Comparison of ENCODE assay signal across 8 cellular contexts in the genomic region with DNA sequence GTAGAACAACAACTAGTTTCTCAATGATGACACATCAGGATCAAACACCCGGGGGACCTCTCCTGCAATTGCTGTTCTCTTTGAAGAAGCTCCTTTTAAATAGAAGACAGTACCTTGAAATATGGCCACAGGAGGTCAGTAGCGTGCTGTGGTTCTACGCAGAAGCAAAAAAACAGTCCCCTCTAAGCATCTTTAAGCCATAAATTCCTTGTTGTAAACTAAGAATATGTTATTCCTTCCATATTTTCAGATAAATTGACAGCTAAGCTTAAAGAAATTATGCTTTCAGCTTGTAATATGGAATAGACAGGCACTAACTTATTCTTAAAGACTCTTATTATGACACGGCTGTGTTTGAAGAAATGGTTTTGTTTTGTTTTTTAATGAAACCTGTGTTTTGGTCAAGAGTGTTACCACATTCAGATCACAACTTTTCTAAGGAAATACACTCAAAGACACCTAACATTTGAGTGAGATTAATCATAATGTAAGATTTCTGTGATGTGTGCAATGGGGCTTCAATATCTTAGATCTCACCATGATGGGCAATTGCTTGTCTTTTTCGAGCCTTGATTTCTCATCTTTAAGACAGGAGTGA. TPM values are rescaled to one million over a fixed set of nuclear protein-coding genes. Genes with fewer than 3 reads are reported as not detected.
A peak's percentile ranks its signal among the peaks of the same experiment; 100 is the strongest.
DNase-seq lines count a peak whose midpoint lies in the region; ATAC-seq, FAIRE-seq and TF ChIP-seq lines count a peak whose summit lies in the region.

No MANE protein-coding gene starts in this region.

- H3K4me3 ChIP-seq in GM12875 (ENCODE audit: low read depth, low read length), result no peak overlapping the region
- no peak overlapping the region for H3K4me3 ChIP-seq in SJSA1

- H3K27ac Mint-ChIP-seq in progenitor cell of endocrine pancreas, result no peak overlapping the region

- DNase-seq in Kasumi-1 (lab: John Stamatoyannopoulos, UW) (peak; percentile 84 to 93), SJSA1 (ENCODE audit: low read depth in 1 of 2, low spot score in 2 of 2) (peak; percentile 53 to 56), head of caudate nucleus (peak in 37 of 42 donors; percentile 25 to 82 (median 62)), progenitor cell of endocrine pancreas (ENCODE audit: low spot score, unreplicated experiment) (no peak)
- DNase-seq in activated naive CD4-positive, alpha-beta T cell treated with anti-CD3 and anti-CD28 coated beads, Interleukin-2, amount 50 U/mL, for 16 hours, result peak; percentile 44

- H3K27me3 ChIP-seq in SJSA1 (replicated peaks), result no peaks in the 10 kb centered on the region

- no peaks in the 10 kb centered on the region for H3K36me3 ChIP-seq in SJSA1

- intact Hi-C loops in head of caudate nucleus (cut with DNase I), result loop anchor here (5.0 to 10.0 kb wide), 2 partner anchors 110 to 553 kb away; no protein-coding TSS in a partner anchor

- no peaks in the 10 kb centered on the region for H3K4me1 ChIP-seq in SJSA1 (replicated peaks)

- TF ChIP-seq CTCF in GM12875 (IDR thresholded peaks at IDR 0.05; ENCODE audit: borderline replicate concordance, insufficient read depth, low read depth, low read length) (peak; percentile 55; the same call in 1 of the 2 replicates), progenitor cell of endocrine pancreas (IDR thresholded peaks at IDR 0.05; ENCODE audit: unreplicated experiment) (peak; percentile 79)

- no peaks in the 10 kb centered on the region for H3K9me3 ChIP-seq in SJSA1 (replicated peaks)

- ATAC-seq in HG03469 (IDR thresholded peaks at IDR 0.05; ENCODE audit: unreplicated experiment), result no peak

- H3K4me1 Mint-ChIP-seq in progenitor cell of endocrine pancreas (ENCODE audit: low read depth), result peaks cover 4% of the 10 kb centered on the region

- no peak overlapping the region for H3K27ac ChIP-seq in SJSA1

- H3K27me3 Mint-ChIP-seq in progenitor cell of endocrine pancreas, result no peaks in the 10 kb centered on the region

- FAIRE-seq in A204.1 (lab: Jason Lieb, UNC), result peak; percentile 81

- peaks cover 1% of the 10 kb centered on the region for H3K36me3 Mint-ChIP-seq in progenitor cell of endocrine pancreas (ENCODE audit: insufficient read depth)

- peaks cover 15% of the 10 kb centered on the region for H3K9me3 Mint-ChIP-seq in progenitor cell of endocrine pancreas (ENCODE audit: low read depth)

- no peak overlapping the region for H3K4me3 Mint-ChIP-seq in progenitor cell of endocrine pancreas (ENCODE audit: low read depth)

RNA-seq across cellular contexts. Expression of a gene that starts 49.7 kb away (rescaled TPM):
- not detected in 2 replicates for total RNA-seq in SJSA1 (2014; rRNA removed; shearing (Covaris generic))
- 0.84 and 0.93 TPM in 2 replicates for total RNA-seq in progenitor cell of endocrine pancreas
